In the genomic region with DNA sequence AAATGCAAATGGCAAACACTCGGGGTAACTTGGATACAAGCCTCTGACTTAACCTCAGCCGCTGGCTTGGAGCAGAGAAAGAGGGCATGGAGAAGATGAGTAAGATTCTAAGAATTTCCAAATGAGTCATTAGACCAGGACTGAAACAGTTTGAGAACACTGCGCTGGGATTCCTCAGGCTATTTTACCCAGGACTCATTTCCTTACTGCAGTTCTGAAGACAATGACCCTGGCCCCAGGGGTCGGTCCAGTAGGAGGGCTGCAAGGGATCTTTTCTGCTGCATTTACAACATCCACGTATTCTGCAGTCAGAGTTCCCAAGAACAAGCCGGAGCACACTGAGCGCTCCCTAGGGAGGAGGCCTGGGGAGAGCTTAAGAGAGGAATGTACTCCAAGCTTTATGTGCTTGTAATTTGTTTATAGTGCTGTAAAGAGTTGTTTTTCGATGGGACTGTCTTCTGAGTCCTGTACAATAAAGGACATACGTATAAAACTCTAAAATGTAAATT, we compare ENCODE assay signal across 9 cellular contexts. TPM values are rescaled to one million over a fixed set of nuclear protein-coding genes. Genes with fewer than 3 reads are reported as not detected.
A peak's percentile ranks its signal among the peaks of the same experiment; 100 is the strongest.
DNase-seq lines count a peak whose midpoint lies in the region; ATAC-seq and TF ChIP-seq lines count a peak whose summit lies in the region.
"Had no signal": no experiment of that assay in that cellular context is flagged by ENCODE, and none has a peak within 500 bp of the region (broad histone marks: within the 10 kb centered on the region; RNA-seq: fewer than 3 reads in every experiment).

No MANE protein-coding gene starts in this region.

- H3K4me3 Mint-ChIP-seq in nephron progenitor cell, result no peak overlapping the region
- H3K4me3 Mint-ChIP-seq: memory B cell had no signal

- H3K36me3 Mint-ChIP-seq in nephron progenitor cell (ENCODE audit: low read depth), result peaks cover 5% of the 10 kb centered on the region
- H3K36me3 Mint-ChIP-seq: memory B cell had no signal

- H3K27me3 Mint-ChIP-seq in nephron progenitor cell (ENCODE audit: low read depth, poor library complexity), result no peaks in the 10 kb centered on the region

- no peak for TF ChIP-seq CTCF in nephron progenitor cell (IDR thresholded peaks at IDR 0.05)

- peaks cover 5% of the 10 kb centered on the region for H3K4me1 Mint-ChIP-seq in nephron progenitor cell
- H3K4me1 Mint-ChIP-seq: memory B cell had no signal

- ATAC-seq in esophagus mucosa, result peak; percentile 92
- ATAC-seq in HG03135 (IDR thresholded peaks at IDR 0.05; ENCODE audit: unreplicated experiment), result no peak
- ATAC-seq in GM18868 (IDR thresholded peaks at IDR 0.05; ENCODE audit: unreplicated experiment), result no peak

- DNase-seq in AG08396 (ENCODE audit: low spot score) (peak; percentile 79), NCI-H460 (ENCODE audit: extremely low read depth, low read depth) (peak; percentile 82), nephron progenitor cell (peak; percentile 53), NCI-H146 treated with DMSO at 0.1 percent for 48 hours (lab: John Stamatoyannopoulos, UW; ENCODE audit: unreplicated experiment) (no peak), DMS53 treated with DMSO at 0.1 percent for 48 hours (lab: John Stamatoyannopoulos, UW; ENCODE audit: unreplicated experiment) (no peak)

- H3K9me3 Mint-ChIP-seq in nephron progenitor cell, result peaks cover 4% of the 10 kb centered on the region

- no peak overlapping the region for H3K27ac Mint-ChIP-seq in nephron progenitor cell
- H3K27ac Mint-ChIP-seq: memory B cell had no signal

RNA-seq across cellular contexts. Expression of a gene that starts 27.3 kb away (rescaled TPM):
- 22.0 and 23.8 TPM in 2 replicates for total RNA-seq in NCI-H460 (2014; rRNA removed; shearing (Covaris generic))
- 22.1 and 24.3 TPM in 2 replicates for polyA plus RNA-seq in NCI-H460 (2014; cell fraction: nucleus; rRNA removed)
- total RNA-seq in esophagus mucosa, result 9.3 TPM

Comparison
In these comparisons a context has a peak if more than half of its experiments do, and no peak if none do; other contexts are left out.
1. DNase-seq: peak in AG08396 (single experiment), NCI-H460 (single experiment) and nephron progenitor cell (single experiment); none in NCI-H146 treated with DMSO at 0.1 percent for 48 hours (single experiment) and DMS53 treated with DMSO at 0.1 percent for 48 hours (single experiment).